In the genomic region with DNA sequence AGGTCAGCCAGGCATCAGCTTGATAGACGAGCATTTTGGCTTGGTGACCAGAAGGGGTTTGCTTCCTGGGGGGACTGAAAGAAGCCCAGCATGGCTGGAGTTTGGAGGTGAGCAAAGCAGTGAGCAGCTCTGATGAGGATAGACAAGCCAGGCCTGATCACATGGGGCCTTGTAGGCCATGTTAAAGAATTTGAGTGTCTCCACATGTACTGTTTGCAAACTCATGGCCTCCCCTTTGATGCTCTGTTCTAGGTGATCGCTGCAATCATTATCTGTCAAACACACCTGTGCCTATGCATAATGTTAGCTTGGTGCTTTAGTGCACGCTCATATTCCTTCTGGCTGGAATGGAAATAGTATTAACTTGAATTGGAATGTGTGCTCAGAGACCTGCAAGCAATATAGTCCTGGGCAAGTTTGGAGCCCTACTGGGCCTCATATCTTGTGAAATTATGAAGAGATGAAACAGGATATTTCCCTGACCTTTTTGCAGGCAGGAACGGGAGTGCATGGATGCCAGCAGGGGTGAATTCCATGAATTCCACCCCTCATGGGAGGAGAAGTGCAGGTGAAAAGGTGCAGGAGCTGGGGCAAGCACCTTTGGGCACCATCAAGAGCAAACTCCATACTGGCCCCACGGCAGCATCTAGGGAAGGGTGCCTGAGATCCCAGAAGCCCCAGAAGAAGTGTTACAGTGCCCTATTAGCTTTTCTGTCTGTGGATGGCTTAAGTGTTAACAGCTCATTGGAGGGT, we compare ENCODE assay signal across 20 cellular contexts.
"Had no signal": no experiment of that assay in that cellular context is flagged by ENCODE, and none has a peak within 500 bp of the region (broad histone marks: within the 10 kb centered on the region; RNA-seq: fewer than 3 reads in every experiment).

No MANE protein-coding gene starts in this region.

- H3K36me3 Mint-ChIP-seq: T-cell had no signal

- H3K9me3 ChIP-seq: SK-N-SH had no signal

- H3K4me3 Mint-ChIP-seq: T-cell had no signal

- H3K9ac ChIP-seq: SK-N-SH had no signal

- H3K27ac ChIP-seq: RWPE1 had no signal

- DNase-seq: Karpas-422, KG1, MM.1S, NCI-H1092 treated with DMSO at 0.1 percent for 48 hours, NCI-H1436, NCI-H187, NCI-H2029, NCI-H2081 treated with DMSO at 0.1 percent for 48 hours, NCI-H2171, NCI-H226, NCI-H446, NCI-H510A, NCI-H524 treated with DMSO at 0.1 percent for 48 hours, NCI-H69, NCI-H774, SHP77, SK-N-SH, SW 1271, T-cell had no signal

- H3K27ac Mint-ChIP-seq: T-cell had no signal

- H3K27me3 Mint-ChIP-seq: T-cell had no signal

- H3K4me1 Mint-ChIP-seq: T-cell had no signal

- H3K9me3 Mint-ChIP-seq: T-cell had no signal

- ATAC-seq: T-cell had no signal
